In genomic region chr5:124738751-124739559, GRCh38 we compare ENCODE assay signal across 11 cellular contexts. TPM values are rescaled to one million over a fixed set of nuclear protein-coding genes. Genes with fewer than 3 reads are reported as not detected.
A peak's percentile ranks its signal among the peaks of the same experiment; 100 is the strongest.
DNase-seq lines count a peak whose midpoint lies in the region; ATAC-seq, FAIRE-seq and TF ChIP-seq lines count a peak whose summit lies in the region.
"Had no signal": no experiment of that assay in that cellular context is flagged by ENCODE, and none has a peak within 500 bp of the region (broad histone marks: within the 10 kb centered on the region; RNA-seq: fewer than 3 reads in every experiment).

No MANE protein-coding gene starts in this region.

- H3F3A ChIP-seq in PC-3 (ENCODE audit: low read length, unreplicated experiment), result no peaks in the 10 kb centered on the region

- H3K27ac ChIP-seq in esophagus muscularis mucosa (replicated peaks in 1 of 4) (peak overlapping the region; percentile 57 to 94 (median 64)), psoas muscle (peak overlapping the region; percentile 51), PC-3 (ENCODE audit: low read length) (no peak overlapping the region)

- H3K27me3 Mint-ChIP-seq in activated CD4-positive, alpha-beta memory T cell treated with anti-CD3 and anti-CD28 coated beads for 36 hours, result peaks cover 25% of the 10 kb centered on the region

- no peaks in the 10 kb centered on the region for H3K27me3 ChIP-seq in esophagus muscularis mucosa
- H3K27me3 ChIP-seq in psoas muscle (ENCODE audit: insufficient read depth in 3 of 3, low read length in 2 of 3), result no peaks in the 10 kb centered on the region
- no peaks in the 10 kb centered on the region for H3K27me3 ChIP-seq in PC-3 (ENCODE audit: low read length)

- BruUV-seq in PC-3 (replicated peaks; lab: Mats Ljungman, UMichigan), result no TSS peak

- no peak overlapping the region for H2AFZ ChIP-seq in PC-3 (ENCODE audit: low read length)

- TF ChIP-seq POLR2A in esophagus muscularis mucosa (IDR thresholded peaks at IDR 0.05; ENCODE audit: low read depth), result no peak

- TF ChIP-seq EP300 in esophagus muscularis mucosa (IDR thresholded peaks at IDR 0.05), result no peak

- CTCF ChIA-PET in activated CD4-positive, alpha-beta memory T cell treated with anti-CD3 and anti-CD28 coated beads for 36 hours (lab: Charles Lee), result no interaction called here
- CTCF ChIA-PET in PC-3 (lab: Charles Lee), result no interaction called here

- H3K9me3 ChIP-seq in esophagus muscularis mucosa, result no peaks in the 10 kb centered on the region
- H3K9me3 ChIP-seq in psoas muscle, result no peaks in the 10 kb centered on the region
- H3K9me3 ChIP-seq in PC-3 (ENCODE audit: low read length), result no peaks in the 10 kb centered on the region

- H4K20me1 ChIP-seq in PC-3 (ENCODE audit: low read length), result no peaks in the 10 kb centered on the region

- WGBS in esophagus muscularis mucosa, result 63% methylated on average over 9 of the region's 9 CpGs
- 42 to 55% (median 45%) methylated on average over 9 of the region's 9 CpGs for WGBS in psoas muscle, 3 donors

- ATAC-seq in psoas muscle, result no peak
- no peak for ATAC-seq in PC-3
- ATAC-seq: natural killer cell treated with Interleukin-12 subunit alpha and Interleukin-12 subunit beta and Interleukin-15 and Interleukin-18, amount 100 ng/mL, for 72 hours had no signal

- H3K9me2 ChIP-seq in PC-3 (replicated peaks; ENCODE audit: low read length), result no peaks in the 10 kb centered on the region

- no peaks in the 10 kb centered on the region for H3K79me2 ChIP-seq in PC-3 (ENCODE audit: low read length)

- H3K4me2 ChIP-seq in PC-3 (ENCODE audit: low read length), result no peak overlapping the region

- H3K4me1 Mint-ChIP-seq in activated CD4-positive, alpha-beta memory T cell treated with anti-CD3 and anti-CD28 coated beads for 36 hours (ENCODE audit: low read depth), result no peaks in the 10 kb centered on the region

- intact Hi-C loops in esophagus muscularis mucosa (cut with DNase I) (no loop called here), psoas muscle (cut with DNase I) (no loop called here), PC-3 (cut with micrococcal nuclease) (no loop called here)
- intact Hi-C loops in activated CD4-positive, alpha-beta memory T cell treated with anti-CD3 and anti-CD28 coated beads for 36 hours (cut with micrococcal nuclease), result no loop called here

- POLR2A ChIA-PET in activated CD4-positive, alpha-beta memory T cell treated with anti-CD3 and anti-CD28 coated beads for 36 hours (lab: Charles Lee), result no interaction called here
- POLR2A ChIA-PET in PC-3 (lab: Charles Lee; ENCODE audit: unreplicated experiment), result no interaction called here

- TF ChIP-seq CTCF in esophagus muscularis mucosa (IDR thresholded peaks at IDR 0.05) (peak in 1 of 3 experiments; percentile 7), psoas muscle (IDR thresholded peaks at IDR 0.05) (peak; percentile 19), PC-3 (conservative IDR thresholded peaks at IDR 0.05; ENCODE audit: low read depth, low read length) (no peak)

- DNase-seq in GM19239 (ENCODE audit: insufficient read length, low spot score), result no peak
- DNase-seq in NCI-H526 (lab: John Stamatoyannopoulos, UW), result peak; percentile 39 to 60
- no peak for DNase-seq in esophagus muscularis mucosa (ENCODE audit: extremely low spot score)
- DNase-seq in psoas muscle, result no peak
- DNase-seq in activated CD4-positive, alpha-beta memory T cell treated with anti-CD3 and anti-CD28 coated beads for 36 hours, result no peak
- DNase-seq in HCEC 1CT, result no peak
- DNase-seq in GDM1 (lab: John Stamatoyannopoulos, UW), result no peak
- no peak for DNase-seq in PC-3
- DNase-seq: cortex of kidney, NCI-H1694 treated with DMSO at 0.1 percent for 48 hours had no signal

- FAIRE-seq in GM19239 (lab: Jason Lieb, UNC), result peak; percentile 11

- H3K27ac Mint-ChIP-seq in activated CD4-positive, alpha-beta memory T cell treated with anti-CD3 and anti-CD28 coated beads for 36 hours, result no peak overlapping the region
- H3K27ac Mint-ChIP-seq: natural killer cell treated with Interleukin-12 subunit alpha and Interleukin-12 subunit beta and Interleukin-15 and Interleukin-18, amount 100 ng/mL, for 72 hours had no signal

- no peak overlapping the region for H3K4me3 Mint-ChIP-seq in activated CD4-positive, alpha-beta memory T cell treated with anti-CD3 and anti-CD28 coated beads for 36 hours
- H3K4me3 Mint-ChIP-seq: natural killer cell treated with Interleukin-12 subunit alpha and Interleukin-12 subunit beta and Interleukin-15 and Interleukin-18, amount 100 ng/mL, for 72 hours had no signal

- no peaks in the 10 kb centered on the region for H3K36me3 Mint-ChIP-seq in activated CD4-positive, alpha-beta memory T cell treated with anti-CD3 and anti-CD28 coated beads for 36 hours

- peaks cover 44 to 98% (median 95%) of the 10 kb centered on the region in 4 donors for H3K4me1 ChIP-seq in esophagus muscularis mucosa
- H3K4me1 ChIP-seq in psoas muscle, result peaks cover 82% of the 10 kb centered on the region
- H3K4me1 ChIP-seq in PC-3 (ENCODE audit: insufficient read depth, low read length), result peaks cover 36% of the 10 kb centered on the region

- no peak overlapping the region for H3K9ac ChIP-seq in PC-3 (ENCODE audit: low read length)

- no peak overlapping the region for H3K4me3 ChIP-seq in esophagus muscularis mucosa
- peak overlapping the region; percentile 47 for H3K4me3 ChIP-seq in psoas muscle
- no peak overlapping the region for H3K4me3 ChIP-seq in PC-3 (ENCODE audit: low read length)

- H3K9me3 Mint-ChIP-seq in activated CD4-positive, alpha-beta memory T cell treated with anti-CD3 and anti-CD28 coated beads for 36 hours, result no peaks in the 10 kb centered on the region

- H3K36me3 ChIP-seq in esophagus muscularis mucosa, result no peaks in the 10 kb centered on the region
- H3K36me3 ChIP-seq in psoas muscle (ENCODE audit: insufficient read depth in 1 of 2, low read depth in 1 of 2), result no peaks in the 10 kb centered on the region
- no peaks in the 10 kb centered on the region for H3K36me3 ChIP-seq in PC-3 (ENCODE audit: low read depth, low read length)

RNA-seq across cellular contexts. Expression of gene ZNF608, which starts 7.5 kb away (rescaled TPM):
- total RNA-seq in esophagus muscularis mucosa, result 10 to 100 TPM; 26.6 to 33.4 (median 29.5) TPM
- total RNA-seq in psoas muscle, result 10 to 100 TPM in 2 of 4 donors, 1 to 10 TPM in 2; 7.3 to 11.7 (median 10.3) TPM
- polyA plus RNA-seq in psoas muscle, result 1 to 10 TPM; 1.6 to 9.8 (median 3.3) TPM
- not detected for total RNA-seq in activated CD4-positive, alpha-beta memory T cell treated with anti-CD3 and anti-CD28 coated beads for 36 hours
- 0.95 and 1.2 TPM in 2 replicates for total RNA-seq in PC-3 (2014; rRNA removed)

Comparison
In these comparisons a context has a peak if more than half of its experiments do, and no peak if none do; other contexts are left out.
1. DNase-seq: peak in NCI-H526 (2 of 2); none in GM19239 (single experiment), esophagus muscularis mucosa (single experiment), psoas muscle (0 of 2), activated CD4-positive, alpha-beta memory T cell treated with anti-CD3 and anti-CD28 coated beads for 36 hours (single experiment), HCEC 1CT (single experiment), GDM1 (single experiment) and PC-3 (single experiment).